In the genomic region with DNA sequence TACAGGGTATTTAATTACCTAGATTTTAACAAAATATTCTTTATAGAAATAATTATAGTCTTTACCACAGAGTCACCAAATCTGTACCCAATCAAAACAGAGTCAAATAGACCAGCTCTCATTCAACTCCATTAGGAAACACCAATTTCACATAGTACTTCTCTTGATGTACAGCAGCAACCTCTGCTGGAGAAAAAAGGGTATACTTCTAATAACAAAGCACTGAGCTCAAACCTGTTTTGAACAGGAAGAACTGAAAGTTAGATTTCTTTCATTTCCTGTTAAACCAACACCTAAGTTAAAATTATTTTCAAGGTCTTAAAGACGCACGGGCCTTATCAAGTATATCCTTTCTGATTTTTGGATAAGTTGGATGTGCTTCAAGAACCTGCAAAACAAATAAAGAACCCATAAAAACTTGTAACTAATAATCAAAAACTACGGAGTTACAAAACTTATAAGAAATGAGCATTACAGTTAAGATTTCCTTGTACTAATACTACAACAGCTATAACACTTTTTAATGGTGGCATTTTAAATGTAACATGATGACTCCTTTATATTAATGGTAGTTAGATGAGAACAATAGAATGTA, we compare ENCODE assay signal across 8 cellular contexts.
DNase-seq lines count a peak whose midpoint lies in the region; ATAC-seq and TF ChIP-seq lines count a peak whose summit lies in the region.

No MANE protein-coding gene starts in this region.

- peaks cover 4% of the 10 kb centered on the region for H3F3A ChIP-seq in neural progenitor cell (ENCODE audit: low read depth)

- H3K9ac ChIP-seq in neural progenitor cell = no peak overlapping the region

- POLR2A ChIA-PET in CD4-positive, alpha-beta memory T cell (lab: Charles Lee; ENCODE audit: partially characterized antibody) = interaction anchor here (1.0 to 1.1 kb wide), 2 partner anchors 79 to 81 kb away, joined by 4 to 5 read pairs; partner anchors contain the start of gene TTC21B

- H3K27me3 Mint-ChIP-seq in CD4-positive, alpha-beta memory T cell = no peaks in the 10 kb centered on the region
- H3K27me3 Mint-ChIP-seq in T-helper 17 cell (no peaks in the 10 kb centered on the region), neural progenitor cell (ENCODE audit: insufficient read depth, low read depth) (no peaks in the 10 kb centered on the region)

- no peaks in the 10 kb centered on the region for H4K20me1 ChIP-seq in neural progenitor cell (ENCODE audit: low read depth)

- no peaks in the 10 kb centered on the region for H3K9me3 ChIP-seq in CD4-positive, alpha-beta memory T cell (ENCODE audit: control insufficient read depth in 1 of 2, low read length in 2 of 2)
- no peaks in the 10 kb centered on the region for H3K9me3 ChIP-seq in T-helper 17 cell (ENCODE audit: control insufficient read depth, low read length, poor library complexity, severe bottlenecking)
- H3K9me3 ChIP-seq in neural progenitor cell (ENCODE audit: low read depth) = no peaks in the 10 kb centered on the region

- no peak overlapping the region for H2AFZ ChIP-seq in neural progenitor cell (replicated peaks)

- peaks cover 4 to 20% (median 8%) of the 10 kb centered on the region in 4 donors for H3K4me1 Mint-ChIP-seq in CD4-positive, alpha-beta memory T cell
- peaks cover 12% of the 10 kb centered on the region for H3K4me1 Mint-ChIP-seq in T-helper 17 cell
- peaks cover 11% of the 10 kb centered on the region for H3K4me1 Mint-ChIP-seq in neural progenitor cell

- H3K36me3 ChIP-seq in CD4-positive, alpha-beta memory T cell (ENCODE audit: insufficient read depth, low read length) = no peaks in the 10 kb centered on the region
- no peaks in the 10 kb centered on the region for H3K36me3 ChIP-seq in neural progenitor cell

- no peak overlapping the region for H3K27ac ChIP-seq in CD4-positive, alpha-beta memory T cell (ENCODE audit: low read depth, low read length)
- H3K27ac ChIP-seq in neural progenitor cell = no peak overlapping the region

- ATAC-seq in GM18873 (IDR thresholded peaks at IDR 0.05; ENCODE audit: low FRiP score, unreplicated experiment) (peak; percentile 94), HG03039 (IDR thresholded peaks at IDR 0.05; ENCODE audit: unreplicated experiment) (peak; percentile 94), T-helper 17 cell (peak; percentile 90)

- TF ChIP-seq CTCF in neural progenitor cell (IDR thresholded peaks at IDR 0.05) = peak; percentile 85

- DNase-seq in CD4-positive, alpha-beta memory T cell = peak in 4 of 5 donors; percentile 51 to 62 (median 56)
- DNase-seq in NCI-H1694 treated with DMSO at 0.1 percent for 48 hours (lab: John Stamatoyannopoulos, UW) (peak; percentile 82), T-helper 17 cell (no peak), fibroblast of gingiva (ENCODE audit: low read depth) (peak; percentile 64), neural progenitor cell (ENCODE audit: low spot score) (peak; percentile 72), NK-92 (lab: John Stamatoyannopoulos, UW; ENCODE audit: unreplicated experiment) (no peak)

- no peak overlapping the region for H3K4me2 ChIP-seq in neural progenitor cell

- H3K9me3 Mint-ChIP-seq in CD4-positive, alpha-beta memory T cell = no peaks in the 10 kb centered on the region
- H3K9me3 Mint-ChIP-seq in neural progenitor cell = no peaks in the 10 kb centered on the region

- H3K4me3 ChIP-seq in CD4-positive, alpha-beta memory T cell (ENCODE audit: low read length in 2 of 2) = no peak overlapping the region
- no peak overlapping the region for H3K4me3 ChIP-seq in neural progenitor cell

- CTCF ChIA-PET in CD4-positive, alpha-beta memory T cell (lab: Charles Lee; ENCODE audit: partially characterized antibody) = interaction anchor here (0.6 to 4.8 kb wide), 16 partner anchors 9 to 884 kb away, joined by 3 to 48 read pairs (median 4); partner anchors contain the start of genes GALNT3 and SCN2A

- no peaks in the 10 kb centered on the region for H3K79me2 ChIP-seq in neural progenitor cell (ENCODE audit: low read depth)

- H3K36me3 Mint-ChIP-seq in CD4-positive, alpha-beta memory T cell = peaks cover 10 to 25% of the 10 kb centered on the region in 2 donors
- H3K36me3 Mint-ChIP-seq in T-helper 17 cell (ENCODE audit: low read depth) (peaks cover 5% of the 10 kb centered on the region), neural progenitor cell (peaks cover 10% of the 10 kb centered on the region)

- intact Hi-C loops in CD4-positive, alpha-beta memory T cell (cut with micrococcal nuclease) = loop anchor here (5.0 kb wide), 2 partner anchors 78 to 582 kb away; partner anchors contain the start of gene TTC21B

- H3K27me3 ChIP-seq in CD4-positive, alpha-beta memory T cell (ENCODE audit: insufficient read depth, low read length) = no peaks in the 10 kb centered on the region
- no peaks in the 10 kb centered on the region for H3K27me3 ChIP-seq in neural progenitor cell

- peak overlapping the region in 5 of 7 donors; percentile 5 to 79 (median 66) for H3K27ac Mint-ChIP-seq in CD4-positive, alpha-beta memory T cell
- no peak overlapping the region for H3K27ac Mint-ChIP-seq in T-helper 17 cell
- H3K27ac Mint-ChIP-seq in neural progenitor cell = peak overlapping the region; percentile 21

- H3K4me3 Mint-ChIP-seq in CD4-positive, alpha-beta memory T cell = peak overlapping the region in 3 of 8 donors; percentile 20 to 47 (median 29)
- H3K4me3 Mint-ChIP-seq in T-helper 17 cell = no peak overlapping the region
- H3K4me3 Mint-ChIP-seq in neural progenitor cell = no peak overlapping the region

- peaks cover 14% of the 10 kb centered on the region for H3K4me1 ChIP-seq in CD4-positive, alpha-beta memory T cell (ENCODE audit: insufficient read depth, low read length)
- no peaks in the 10 kb centered on the region for H3K4me1 ChIP-seq in neural progenitor cell

Comparison
In these comparisons a context has a peak if more than half of its experiments do, and no peak if none do; other contexts are left out.
1. DNase-seq: peak in CD4-positive, alpha-beta memory T cell (4 of 5), NCI-H1694 treated with DMSO at 0.1 percent for 48 hours (single experiment), fibroblast of gingiva (single experiment) and neural progenitor cell (single experiment); none in T-helper 17 cell (0 of 3) and NK-92 (single experiment).
2. Peak in every context shown above with its lines, with median percentiles within 50 percentile points of each other: ATAC-seq.